In the genomic region with DNA sequence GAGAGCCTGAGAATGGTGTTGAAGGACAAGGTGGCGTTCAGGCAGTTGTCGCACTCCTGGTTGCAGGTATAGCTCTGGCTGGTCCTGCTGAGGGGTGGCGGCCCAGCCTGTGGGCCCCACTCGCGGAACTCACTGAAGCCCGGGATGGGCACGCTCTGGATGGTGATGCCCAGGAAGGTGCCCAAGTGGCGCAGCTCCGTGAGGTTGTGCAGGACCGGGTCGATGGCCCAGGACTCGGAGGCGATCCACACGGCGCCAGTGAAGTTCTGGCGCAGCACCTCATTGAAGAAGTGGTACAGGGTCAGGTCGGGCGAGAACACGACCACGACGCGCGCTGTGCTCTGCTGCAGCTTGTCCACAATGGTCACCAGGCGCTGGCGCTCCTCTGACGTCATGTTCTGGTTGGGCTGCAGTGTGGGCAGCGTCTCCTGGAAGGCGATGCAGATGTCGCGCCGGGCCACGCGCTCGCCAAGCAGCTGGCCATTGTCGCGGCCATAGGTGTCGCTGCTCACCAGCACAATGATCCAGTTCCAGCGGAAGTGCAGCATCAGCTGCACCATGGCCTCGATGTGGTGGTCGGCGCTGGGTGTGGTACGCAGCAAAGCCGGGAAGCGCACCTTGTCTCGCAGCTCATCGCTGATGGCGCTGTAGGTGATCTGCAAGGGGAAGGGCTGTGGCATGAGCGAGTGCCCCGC, we compare ENCODE assay signal across 1 cellular context.
TF ChIP-seq lines count a peak whose summit lies in the region.

No MANE protein-coding gene starts in this region.

TF ChIP-seq in K562, 482 proteins besides CTCF, POLR2A, EP300 and RAD21 (continued from another document and continues in another):
- TF ChIP-seq MCM7 (IDR thresholded peaks at IDR 0.05) (no peak), ZC3H4 (CRISPR knock-in tag; IDR thresholded peaks at IDR 0.05; ENCODE audit: borderline replicate concordance) (no peak), ZNF583 (CRISPR knock-in tag; IDR thresholded peaks at IDR 0.05) (no peak), TARDBP (IDR thresholded peaks at IDR 0.05) (no peak), ZNF12 (CRISPR knock-in tag; IDR thresholded peaks at IDR 0.05) (no peak), ZNF165 (CRISPR knock-in tag; IDR thresholded peaks at IDR 0.05; ENCODE audit: borderline replicate concordance) (no peak), ZBTB1 (CRISPR knock-in tag; IDR thresholded peaks at IDR 0.05; ENCODE audit: borderline replicate concordance, low read depth) (no peak), TRIM25 (IDR thresholded peaks at IDR 0.05; ENCODE audit: borderline replicate concordance) (no peak), ZBTB26 (CRISPR knock-in tag; IDR thresholded peaks at IDR 0.05) (no peak), ATF1 (CRISPR knock-in tag; IDR thresholded peaks at IDR 0.05) (peak; percentile 73), ATF1 (tag; IDR thresholded peaks at IDR 0.05) (peak; percentile 85), PHF20 (IDR thresholded peaks at IDR 0.05; ENCODE audit: partially characterized antibody) (no peak), CAMTA2 (CRISPR knock-in tag; conservative IDR thresholded peaks at IDR 0.05) (no peak), ZBTB7A (IDR thresholded peaks at IDR 0.05; ENCODE audit: borderline replicate concordance, control insufficient read depth, low read depth, low read length) (no peak), YY1 (IDR thresholded peaks at IDR 0.05; ENCODE audit: borderline replicate concordance in 1 of 3, control insufficient read depth in 1 of 3, extremely low read depth in 1 of 3, insufficient read depth in 3 of 3, insufficient read length in 1 of 3, insufficient replicate concordance in 2 of 3, low read depth in 1 of 3, low read length in 2 of 3) (peak; percentile 26 to 62 (median 59)), POLR2AphosphoS5 (IDR thresholded peaks at IDR 0.05; ENCODE audit: control insufficient read depth, insufficient read depth, low read depth, low read length) (no peak), ZNF146 (CRISPR knock-in tag; IDR thresholded peaks at IDR 0.05; ENCODE audit: unreplicated experiment) (no peak), MCM3 (IDR thresholded peaks at IDR 0.05) (no peak), ELF1 (tag; IDR thresholded peaks at IDR 0.05) (no peak), E2F6 (IDR thresholded peaks at IDR 0.05; ENCODE audit: borderline replicate concordance in 1 of 2, extremely low read depth in 1 of 2, insufficient read depth in 1 of 2, insufficient read length in 1 of 2, low read depth in 1 of 2, low read length in 1 of 2, poor library complexity in 1 of 2, severe bottlenecking in 1 of 2) (peak; percentile 46 to 60), SREBF2 (CRISPR knock-in tag; IDR thresholded peaks at IDR 0.05) (no peak), MEF2D (tag; conservative IDR thresholded peaks at IDR 0.05; ENCODE audit: low read depth) (no peak), L3MBTL2 (IDR thresholded peaks at IDR 0.05) (peak; percentile 78), BRF2 (IDR thresholded peaks at IDR 0.05; ENCODE audit: borderline replicate concordance, insufficient read depth, insufficient read length) (no peak), DDX20 (tag; IDR thresholded peaks at IDR 0.05; ENCODE audit: low read depth) (no peak), MECOM (CRISPR knock-in tag; IDR thresholded peaks at IDR 0.05) (no peak), ATF2 (CRISPR knock-in tag; IDR thresholded peaks at IDR 0.05) (peak; percentile 76; the same call in 1 of the 2 replicates), NCOA6 (IDR thresholded peaks at IDR 0.05) (no peak), ZNF76 (CRISPR knock-in tag; IDR thresholded peaks at IDR 0.05; ENCODE audit: borderline replicate concordance) (no peak), HIVEP1 (CRISPR knock-in tag; IDR thresholded peaks at IDR 0.05) (no peak), ZNF785 (CRISPR knock-in tag; IDR thresholded peaks at IDR 0.05) (no peak), HDAC6 (IDR thresholded peaks at IDR 0.05; ENCODE audit: low read depth, low read length) (no peak), CHAMP1 (IDR thresholded peaks at IDR 0.05) (no peak), SMAD4 (CRISPR knock-in tag; conservative IDR thresholded peaks at IDR 0.05) (no peak)
- TF ChIP-seq, protein P1, sequence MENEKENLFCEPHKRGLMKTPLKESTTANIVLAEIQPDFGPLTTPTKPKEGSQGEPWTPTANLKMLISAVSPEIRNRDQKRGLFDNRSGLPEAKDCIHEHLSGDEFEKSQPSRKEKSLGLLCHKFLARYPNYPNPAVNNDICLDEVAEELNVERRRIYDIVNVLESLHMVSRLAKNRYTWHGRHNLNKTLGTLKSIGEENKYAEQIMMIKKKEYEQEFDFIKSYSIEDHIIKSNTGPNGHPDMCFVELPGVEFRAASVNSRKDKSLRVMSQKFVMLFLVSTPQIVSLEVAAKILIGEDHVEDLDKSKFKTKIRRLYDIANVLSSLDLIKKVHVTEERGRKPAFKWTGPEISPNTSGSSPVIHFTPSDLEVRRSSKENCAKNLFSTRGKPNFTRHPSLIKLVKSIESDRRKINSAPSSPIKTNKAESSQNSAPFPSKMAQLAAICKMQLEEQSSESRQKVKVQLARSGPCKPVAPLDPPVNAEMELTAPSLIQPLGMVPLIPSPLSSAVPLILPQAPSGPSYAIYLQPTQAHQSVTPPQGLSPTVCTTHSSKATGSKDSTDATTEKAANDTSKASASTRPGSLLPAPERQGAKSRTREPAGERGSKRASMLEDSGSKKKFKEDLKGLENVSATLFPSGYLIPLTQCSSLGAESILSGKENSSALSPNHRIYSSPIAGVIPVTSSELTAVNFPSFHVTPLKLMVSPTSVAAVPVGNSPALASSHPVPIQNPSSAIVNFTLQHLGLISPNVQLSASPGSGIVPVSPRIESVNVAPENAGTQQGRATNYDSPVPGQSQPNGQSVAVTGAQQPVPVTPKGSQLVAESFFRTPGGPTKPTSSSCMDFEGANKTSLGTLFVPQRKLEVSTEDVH (IDR thresholded peaks at IDR 0.05; ENCODE audit: low read depth, partially characterized antibody): no peak
- TF ChIP-seq, protein P2, sequence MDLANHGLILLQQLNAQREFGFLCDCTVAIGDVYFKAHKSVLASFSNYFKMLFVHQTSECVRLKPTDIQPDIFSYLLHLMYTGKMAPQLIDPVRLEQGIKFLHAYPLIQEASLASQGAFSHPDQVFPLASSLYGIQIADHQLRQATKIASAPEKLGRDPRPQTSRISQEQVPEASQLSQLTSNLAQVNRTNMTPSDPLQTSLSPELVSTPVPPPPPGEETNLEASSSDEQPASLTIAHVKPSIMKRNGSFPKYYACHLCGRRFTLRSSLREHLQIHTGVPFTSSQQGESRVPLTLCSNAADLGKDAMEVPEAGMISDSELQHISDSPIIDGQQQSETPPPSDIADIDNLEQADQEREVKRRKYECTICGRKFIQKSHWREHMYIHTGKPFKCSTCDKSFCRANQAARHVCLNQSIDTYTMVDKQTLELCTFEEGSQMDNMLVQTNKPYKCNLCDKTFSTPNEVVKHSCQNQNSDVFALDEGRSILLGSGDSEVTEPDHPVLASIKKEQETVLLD (IDR thresholded peaks at IDR 0.05): no peak
- TF ChIP-seq, protein P3, sequence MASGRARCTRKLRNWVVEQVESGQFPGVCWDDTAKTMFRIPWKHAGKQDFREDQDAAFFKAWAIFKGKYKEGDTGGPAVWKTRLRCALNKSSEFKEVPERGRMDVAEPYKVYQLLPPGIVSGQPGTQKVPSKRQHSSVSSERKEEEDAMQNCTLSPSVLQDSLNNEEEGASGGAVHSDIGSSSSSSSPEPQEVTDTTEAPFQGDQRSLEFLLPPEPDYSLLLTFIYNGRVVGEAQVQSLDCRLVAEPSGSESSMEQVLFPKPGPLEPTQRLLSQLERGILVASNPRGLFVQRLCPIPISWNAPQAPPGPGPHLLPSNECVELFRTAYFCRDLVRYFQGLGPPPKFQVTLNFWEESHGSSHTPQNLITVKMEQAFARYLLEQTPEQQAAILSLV (tag; IDR thresholded peaks at IDR 0.05): no peak
- TF ChIP-seq, protein P4, sequence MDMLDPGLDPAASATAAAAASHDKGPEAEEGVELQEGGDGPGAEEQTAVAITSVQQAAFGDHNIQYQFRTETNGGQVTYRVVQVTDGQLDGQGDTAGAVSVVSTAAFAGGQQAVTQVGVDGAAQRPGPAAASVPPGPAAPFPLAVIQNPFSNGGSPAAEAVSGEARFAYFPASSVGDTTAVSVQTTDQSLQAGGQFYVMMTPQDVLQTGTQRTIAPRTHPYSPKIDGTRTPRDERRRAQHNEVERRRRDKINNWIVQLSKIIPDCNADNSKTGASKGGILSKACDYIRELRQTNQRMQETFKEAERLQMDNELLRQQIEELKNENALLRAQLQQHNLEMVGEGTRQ (CRISPR knock-in tag; IDR thresholded peaks at IDR 0.05): no peak
- TF ChIP-seq, protein P5, sequence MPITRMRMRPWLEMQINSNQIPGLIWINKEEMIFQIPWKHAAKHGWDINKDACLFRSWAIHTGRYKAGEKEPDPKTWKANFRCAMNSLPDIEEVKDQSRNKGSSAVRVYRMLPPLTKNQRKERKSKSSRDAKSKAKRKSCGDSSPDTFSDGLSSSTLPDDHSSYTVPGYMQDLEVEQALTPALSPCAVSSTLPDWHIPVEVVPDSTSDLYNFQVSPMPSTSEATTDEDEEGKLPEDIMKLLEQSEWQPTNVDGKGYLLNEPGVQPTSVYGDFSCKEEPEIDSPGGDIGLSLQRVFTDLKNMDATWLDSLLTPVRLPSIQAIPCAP (CRISPR knock-in tag; IDR thresholded peaks at IDR 0.05; ENCODE audit: borderline replicate concordance): no peak
- TF ChIP-seq, protein P6, sequence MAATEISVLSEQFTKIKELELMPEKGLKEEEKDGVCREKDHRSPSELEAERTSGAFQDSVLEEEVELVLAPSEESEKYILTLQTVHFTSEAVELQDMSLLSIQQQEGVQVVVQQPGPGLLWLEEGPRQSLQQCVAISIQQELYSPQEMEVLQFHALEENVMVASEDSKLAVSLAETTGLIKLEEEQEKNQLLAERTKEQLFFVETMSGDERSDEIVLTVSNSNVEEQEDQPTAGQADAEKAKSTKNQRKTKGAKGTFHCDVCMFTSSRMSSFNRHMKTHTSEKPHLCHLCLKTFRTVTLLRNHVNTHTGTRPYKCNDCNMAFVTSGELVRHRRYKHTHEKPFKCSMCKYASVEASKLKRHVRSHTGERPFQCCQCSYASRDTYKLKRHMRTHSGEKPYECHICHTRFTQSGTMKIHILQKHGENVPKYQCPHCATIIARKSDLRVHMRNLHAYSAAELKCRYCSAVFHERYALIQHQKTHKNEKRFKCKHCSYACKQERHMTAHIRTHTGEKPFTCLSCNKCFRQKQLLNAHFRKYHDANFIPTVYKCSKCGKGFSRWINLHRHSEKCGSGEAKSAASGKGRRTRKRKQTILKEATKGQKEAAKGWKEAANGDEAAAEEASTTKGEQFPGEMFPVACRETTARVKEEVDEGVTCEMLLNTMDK (IDR thresholded peaks at IDR 0.05; ENCODE audit: borderline replicate concordance, insufficient read depth, low read depth, low read length, poor library complexity, severe bottlenecking): no peak
